Comparison of ENCODE assay signal across 10 cellular contexts in genomic region chr4:4492161-4492847, GRCh38. TPM values are rescaled to one million over a fixed set of nuclear protein-coding genes. Genes with fewer than 3 reads are reported as not detected.
A peak's percentile ranks its signal among the peaks of the same experiment; 100 is the strongest.
DNase-seq lines count a peak whose midpoint lies in the region; ATAC-seq and TF ChIP-seq lines count a peak whose summit lies in the region.
"Had no signal": no experiment of that assay in that cellular context is flagged by ENCODE, and none has a peak within 500 bp of the region (broad histone marks: within the 10 kb centered on the region; RNA-seq: fewer than 3 reads in every experiment).

No MANE protein-coding gene starts in this region.

- CTCF ChIA-PET in activated B cell treated with CpG ODN at 0.5 μM for 24 hours (lab: Charles Lee): no interaction called here

- peak overlapping the region; percentile 2 to 76 (median 64) for H3K27ac ChIP-seq in spleen
- H3K27ac ChIP-seq: A549 had no signal

- TF ChIP-seq CTCF in activated B cell treated with CpG ODN at 0.5 μM for 24 hours (IDR thresholded peaks at IDR 0.05) (no peak), spleen (IDR thresholded peaks at IDR 0.05 in 8 of 11, conservative IDR thresholded peaks at IDR 0.05 in 3 of 11) (no peak)

- no peaks in the 10 kb centered on the region for H3K36me3 ChIP-seq in spleen

- peak overlapping the region; percentile 83 for H3K27ac Mint-ChIP-seq in activated B cell treated with CpG ODN at 0.5 μM for 24 hours

- peak; percentile 84 to 87 for ATAC-seq in activated CD4-positive, CD25-positive, alpha-beta regulatory T cell treated with anti-CD3 and anti-CD28 coated beads, Interleukin-2, amount 50 U/mL, for 24 hours
- ATAC-seq in HG02885 (IDR thresholded peaks at IDR 0.05; ENCODE audit: poor library complexity, unreplicated experiment): peak; percentile 81
- peak; percentile 56 for ATAC-seq in activated B cell treated with CpG ODN at 0.5 μM for 24 hours (ENCODE audit: low read depth)
- ATAC-seq: A549 had no signal

- POLR2A ChIA-PET in activated B cell treated with CpG ODN at 0.5 μM for 24 hours (lab: Charles Lee): interaction anchor here (1.6 kb wide), 1 partner anchor 50 kb away, joined by 7 read pairs; the partner anchor contains the start of gene STX18

- DNase-seq in activated CD4-positive, CD25-positive, alpha-beta regulatory T cell (lab: John Stamatoyannopoulos, UW): no peak
- DNase-seq in activated B cell treated with CpG ODN at 0.5 μM for 24 hours (no peak), spleen (no peak), NCI-H2029 (lab: John Stamatoyannopoulos, UW) (no peak), cerebellum (ENCODE audit: low spot score) (no peak)
- DNase-seq in stimulated activated CD4-positive, alpha-beta T cell treated with anti-CD3 and anti-CD28 coated beads, Interleukin-4, amount 100 ng/mL, for 4 hours: no peak
- DNase-seq: T1000 had no signal

- peaks cover 8 to 46% (median 20%) of the 10 kb centered on the region in 6 donors for H3K4me1 ChIP-seq in spleen

- intact Hi-C loops in activated B cell treated with CpG ODN at 0.5 μM for 24 hours (cut with micrococcal nuclease): loop anchor here (1.0 to 2.0 kb wide), 2 partner anchors 32 to 50 kb away; partner anchors contain the start of gene STX18
- intact Hi-C loops in spleen (cut with DNase I; ENCODE audit: low total_unique reads): loop anchor here (10.0 kb wide), 1 partner anchor 1322 kb away; no protein-coding TSS in a partner anchor

- H3K9me3 Mint-ChIP-seq in activated B cell treated with CpG ODN at 0.5 μM for 24 hours: no peaks in the 10 kb centered on the region

- TF ChIP-seq POLR2A in spleen (IDR thresholded peaks at IDR 0.05): no peak

- peaks cover 21% of the 10 kb centered on the region for H3K4me1 Mint-ChIP-seq in activated B cell treated with CpG ODN at 0.5 μM for 24 hours

- no peaks in the 10 kb centered on the region for H3K9me3 ChIP-seq in spleen
- H3K9me3 ChIP-seq: A549 had no signal

- peak overlapping the region; percentile 67 for H3K4me3 Mint-ChIP-seq in activated B cell treated with CpG ODN at 0.5 μM for 24 hours

- no peaks in the 10 kb centered on the region for H3K27me3 ChIP-seq in spleen (replicated peaks in 1 of 7)

- H3K4me3 ChIP-seq in spleen: peak overlapping the region in 4 of 8 donors; percentile 3 to 34 (median 25)
- H3K4me3 ChIP-seq: A549 had no signal

- WGBS in spleen, 5 donors: 32 to 52% (median 38%) methylated on average over 6 of the region's 6 CpGs

- H3K36me3 Mint-ChIP-seq in activated B cell treated with CpG ODN at 0.5 μM for 24 hours (ENCODE audit: low read depth): no peaks in the 10 kb centered on the region

- H3K27me3 Mint-ChIP-seq in activated B cell treated with CpG ODN at 0.5 μM for 24 hours: no peaks in the 10 kb centered on the region

RNA-seq across cellular contexts. Expression of gene STX18, which starts 49.5 kb away (rescaled TPM):
- 27.1 and 27.3 TPM in 2 replicates for total RNA-seq in activated B cell treated with CpG ODN at 0.5 μM for 24 hours
- total RNA-seq in spleen: 10 to 100 TPM; 28.2 to 45.8 (median 32.6) TPM
- polyA plus RNA-seq in spleen: 10 to 100 TPM; 19.0 to 27.7 (median 23.0) TPM
- total RNA-seq in cerebellum: 21.0 TPM
